11 cellular contexts compared by ENCODE assay signal in the genomic region with DNA sequence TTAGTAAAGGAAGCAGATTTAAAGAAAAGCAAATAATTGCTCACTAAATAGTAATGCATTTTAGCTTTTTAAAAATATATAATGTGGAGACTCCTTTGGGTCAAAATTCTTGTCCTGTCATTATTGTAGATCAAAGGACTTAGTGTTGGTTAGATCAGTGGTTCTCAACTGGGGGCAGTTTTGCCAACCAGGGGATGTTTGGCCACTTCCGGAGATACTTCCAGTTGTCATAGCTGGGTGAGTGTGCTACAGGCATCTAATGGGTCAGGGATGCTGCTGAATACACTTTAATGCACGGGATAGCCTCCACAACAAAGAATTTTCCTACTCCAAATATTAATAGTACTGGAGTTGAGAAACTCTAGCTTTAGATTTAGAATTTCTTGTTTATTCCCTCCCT.
DNase-seq lines count a peak whose midpoint lies in the region; ATAC-seq and TF ChIP-seq lines count a peak whose summit lies in the region.
"Had no signal": no experiment of that assay in that cellular context is flagged by ENCODE, and none has a peak within 500 bp of the region (broad histone marks: within the 10 kb centered on the region; RNA-seq: fewer than 3 reads in every experiment).

No MANE protein-coding gene starts in this region.

- no peak overlapping the region for H3K56ac ChIP-seq in mesendoderm (ENCODE audit: low read length)

- H3K4me3 ChIP-seq in CD8-positive, alpha-beta T cell (ENCODE audit: low read depth, low read length) = no peak overlapping the region
- no peak overlapping the region for H3K4me3 ChIP-seq in body of pancreas
- H3K4me3 ChIP-seq in mesendoderm (ENCODE audit: low read length) = no peak overlapping the region
- peak overlapping the region in 1 of 4 donors; percentile 45 for H3K4me3 ChIP-seq in adrenal gland

- POLR2A ChIA-PET in CD8-positive, alpha-beta T cell (lab: Charles Lee) = interaction anchor here (0.8 to 1.5 kb wide), 2 partner anchors 21 to 28 kb away, joined by 3 to 4 read pairs; no protein-coding TSS in a partner anchor

- H3K9ac ChIP-seq in mesendoderm (ENCODE audit: low read length) = no peak overlapping the region

- H3K36me3 ChIP-seq in CD8-positive, alpha-beta T cell (ENCODE audit: insufficient read depth, low read length) = no peaks in the 10 kb centered on the region
- no peaks in the 10 kb centered on the region for H3K36me3 ChIP-seq in body of pancreas (replicated peaks in 1 of 2; ENCODE audit: insufficient read depth in 1 of 2, low read depth in 2 of 2)
- H3K36me3 ChIP-seq in mesendoderm (ENCODE audit: control insufficient read depth, insufficient read depth, low read length) = no peaks in the 10 kb centered on the region
- no peaks in the 10 kb centered on the region for H3K36me3 ChIP-seq in adrenal gland (replicated peaks in 1 of 2)
- H3K36me3 ChIP-seq: neutrophil had no signal

- no peak overlapping the region for H2AK5ac ChIP-seq in mesendoderm (ENCODE audit: low read length)

- no peak overlapping the region for H3K4me2 ChIP-seq in mesendoderm (ENCODE audit: low read length)

- WGBS in body of pancreas, 2 donors = 55 to 58% methylated on average over 2 of the region's 2 CpGs
- whole genome bisulfite sequencing in mesendoderm (ENCODE audit: extremely low coverage, insufficient coverage, low lambda C conversion rate) = no CpG with 5 or more reads among the region's 2 CpGs
- WGBS in adrenal gland, 4 donors = 92 to 94% (median 94%) methylated on average over 2 of the region's 2 CpGs

- H3K27me3 Mint-ChIP-seq in CD8-positive, alpha-beta T cell (ENCODE audit: low read depth) = no peaks in the 10 kb centered on the region
- H3K27me3 Mint-ChIP-seq in naive B cell = no peaks in the 10 kb centered on the region

- no peaks in the 10 kb centered on the region for H3K79me1 ChIP-seq in mesendoderm (ENCODE audit: low read length)

- peaks cover 47% of the 10 kb centered on the region for H3K4me1 ChIP-seq in CD8-positive, alpha-beta T cell (ENCODE audit: insufficient read depth, low read length)
- peaks cover 37% of the 10 kb centered on the region for H3K4me1 ChIP-seq in body of pancreas
- no peaks in the 10 kb centered on the region for H3K4me1 ChIP-seq in mesendoderm (ENCODE audit: control insufficient read depth, low read depth, low read length)
- peaks cover 0 to 21% of the 10 kb centered on the region in 2 donors for H3K4me1 ChIP-seq in adrenal gland (replicated peaks in 1 of 2)

- H3K4me3 Mint-ChIP-seq in CD8-positive, alpha-beta T cell = peak overlapping the region; percentile 83
- peak overlapping the region; percentile 65 to 83 (median 80) for H3K4me3 Mint-ChIP-seq in naive B cell

- no peaks in the 10 kb centered on the region for H3K9me3 ChIP-seq in CD8-positive, alpha-beta T cell (ENCODE audit: low read length)
- no peaks in the 10 kb centered on the region for H3K9me3 ChIP-seq in body of pancreas
- H3K9me3 ChIP-seq in adrenal gland (replicated peaks in 1 of 3) = no peaks in the 10 kb centered on the region
- H3K9me3 ChIP-seq: neutrophil had no signal

- peak overlapping the region; percentile 50 for H3K27ac ChIP-seq in CD8-positive, alpha-beta T cell (ENCODE audit: low read depth, low read length)
- peak overlapping the region; percentile 21 to 89 (median 77) for H3K27ac ChIP-seq in body of pancreas
- H3K27ac ChIP-seq in mesendoderm (ENCODE audit: low read depth, low read length) = no peak overlapping the region
- H3K27ac ChIP-seq in adrenal gland = no peak overlapping the region
- H3K27ac ChIP-seq: neutrophil had no signal

- no peak overlapping the region for H3K18ac ChIP-seq in mesendoderm (ENCODE audit: low read length)

- CTCF ChIA-PET in CD8-positive, alpha-beta T cell (lab: Charles Lee) = interaction anchor here (0.8 kb wide), 1 partner anchor 107 kb away, joined by 3 read pairs; no protein-coding TSS in a partner anchor

- no peak overlapping the region for H2BK15ac ChIP-seq in mesendoderm (replicated peaks; ENCODE audit: low read depth)

- H4K5ac ChIP-seq in mesendoderm (ENCODE audit: low read length) = no peak overlapping the region

- peak overlapping the region; percentile 95 for H3K27ac Mint-ChIP-seq in CD8-positive, alpha-beta T cell
- H3K27ac Mint-ChIP-seq in naive B cell = peak overlapping the region in 4 of 6 donors; percentile 19 to 88 (median 79)

- H2BK5ac ChIP-seq in mesendoderm (ENCODE audit: low read length) = no peak overlapping the region

- DNase-seq in CD8-positive, alpha-beta T cell = no peak
- no peak for DNase-seq in body of pancreas
- DNase-seq in naive B cell = no peak
- no peak for DNase-seq in mesendoderm
- no peak for DNase-seq in adrenal gland
- DNase-seq in ureter (ENCODE audit: low spot score) = no peak
- DNase-seq: dermis blood vessel endothelial cell, DND-41 had no signal

- no peak overlapping the region for H2BK120ac ChIP-seq in mesendoderm (ENCODE audit: low read depth, low read length)

- intact Hi-C loops in CD8-positive, alpha-beta T cell (cut with DNase I, micrococcal nuclease) = loop anchor here (5.0 to 10.0 kb wide), 7 partner anchors 66 to 1538 kb away; a partner anchor contains a TSS
- intact Hi-C loops in body of pancreas (cut with DNase I) (no loop called here), adrenal gland (cut with DNase I) (no loop called here)

- H4K8ac ChIP-seq in mesendoderm (ENCODE audit: low read depth, low read length) = no peak overlapping the region

- peaks cover 2% of the 10 kb centered on the region for H3K9me3 Mint-ChIP-seq in CD8-positive, alpha-beta T cell
- peaks cover 0 to 2% (median 0%) of the 10 kb centered on the region in 7 donors for H3K9me3 Mint-ChIP-seq in naive B cell

- TF ChIP-seq POLR2A in body of pancreas (IDR thresholded peaks at IDR 0.05) (no peak), adrenal gland (IDR thresholded peaks at IDR 0.05) (no peak)

- H3K4ac ChIP-seq in mesendoderm (ENCODE audit: low read depth, low read length) = no peak overlapping the region

- no peaks in the 10 kb centered on the region for H3K27me3 ChIP-seq in CD8-positive, alpha-beta T cell (ENCODE audit: insufficient read depth, low read length)
- H3K27me3 ChIP-seq in body of pancreas (no peaks in the 10 kb centered on the region), mesendoderm (ENCODE audit: insufficient read depth, low read length, poor library complexity) (no peaks in the 10 kb centered on the region), adrenal gland (no peaks in the 10 kb centered on the region)
- H3K27me3 ChIP-seq: neutrophil had no signal

- peaks cover 4% of the 10 kb centered on the region for H3K36me3 Mint-ChIP-seq in CD8-positive, alpha-beta T cell
- peaks cover 4 to 7% of the 10 kb centered on the region in 2 donors for H3K36me3 Mint-ChIP-seq in naive B cell

- H3K4me1 Mint-ChIP-seq in CD8-positive, alpha-beta T cell (ENCODE audit: low read depth) = peaks cover 60% of the 10 kb centered on the region
- H3K4me1 Mint-ChIP-seq in naive B cell = peaks cover 23 to 27% (median 26%) of the 10 kb centered on the region in 3 donors

- TF ChIP-seq CTCF in CD8-positive, alpha-beta T cell (IDR thresholded peaks at IDR 0.05) = no peak
- no peak for TF ChIP-seq CTCF in body of pancreas (IDR thresholded peaks at IDR 0.05)
- TF ChIP-seq CTCF in adrenal gland (IDR thresholded peaks at IDR 0.05) = no peak

- no peak for ATAC-seq in CD8-positive, alpha-beta T cell
- ATAC-seq in HG02610 (IDR thresholded peaks at IDR 0.05; ENCODE audit: unreplicated experiment) = peak; percentile 24
- no peak for ATAC-seq in body of pancreas
- ATAC-seq in naive B cell (ENCODE audit: low read depth in 2 of 2) = no peak
- no peak for ATAC-seq in esophagus mucosa

- H3K23ac ChIP-seq in mesendoderm (ENCODE audit: low read length) = no peak overlapping the region

- H3K79me2 ChIP-seq in mesendoderm (ENCODE audit: control insufficient read depth, insufficient read depth, low read length) = no peaks in the 10 kb centered on the region

Comparison
In these comparisons a context has a peak if more than half of its experiments do, and no peak if none do; other contexts are left out.
1. H3K27ac ChIP-seq: peak in CD8-positive, alpha-beta T cell (single experiment) and body of pancreas (4 of 4); none in mesendoderm (single experiment) and adrenal gland (0 of 5).
2. intact Hi-C loops: an anchor here in CD8-positive, alpha-beta T cell (5.0 to 10.0 kb wide); none called in body of pancreas and adrenal gland.